8 cellular contexts compared by ENCODE assay signal in genomic region chr11:69048718-69049489, GRCh38. TPM values are rescaled to one million over a fixed set of nuclear protein-coding genes. Genes with fewer than 3 reads are reported as not detected.
DNase-seq lines count a peak whose midpoint lies in the region; ATAC-seq, FAIRE-seq and TF ChIP-seq lines count a peak whose summit lies in the region.

Gene TPCN2, plus strand, starts transcription at chr11:69048932. Its CDS starts 66 bp downstream, at chr11:69048998.

- CTCF ChIA-PET in AG04449 (lab: Yijun Ruan, JAX) = interaction anchor here (0.9 to 1.2 kb wide), 2 partner anchors 14 to 36 kb away, joined by 4 to 5 read pairs; partner anchors contain the start of gene MRGPRF

- DNase-seq in AG04449 (ENCODE audit: low read depth, low spot score) (peak; percentile 65), NCI-H2227 (lab: John Stamatoyannopoulos, UW; ENCODE audit: unreplicated experiment) (peak; percentile 98), WERI-Rb-1 (peak; percentile 96), breast epithelium (ENCODE audit: low spot score in 2 of 2) (peak; percentile 80 to 85), iPS-NIHi11 (ENCODE audit: low spot score) (peak; percentile 100), small intestine (peak; percentile 98)

- peak within 1 kb of the TSS; percentile 80 for H3K4me3 ChIP-seq in AG04449 (ENCODE audit: low read depth, low read length)
- H3K4me3 ChIP-seq in WERI-Rb-1 (ENCODE audit: low read depth, low read length) = peak within 1 kb of the TSS; percentile 79
- H3K4me3 ChIP-seq in breast epithelium = peak within 1 kb of the TSS; percentile 87 to 97 (median 94)
- H3K4me3 ChIP-seq in small intestine (ENCODE audit: low read depth in 1 of 2, low read length in 2 of 2) = peak within 1 kb of the TSS; percentile 96 to 97

- H3K27me3 ChIP-seq in WERI-Rb-1 (ENCODE audit: insufficient read depth, low read depth, severe bottlenecking) (no peaks in the 10 kb centered on the region), breast epithelium (no peaks in the 10 kb centered on the region), small intestine (ENCODE audit: control insufficient read depth in 2 of 2, insufficient read depth in 2 of 2, low read length in 2 of 2) (no peaks in the 10 kb centered on the region)

- H3K36me3 ChIP-seq in WERI-Rb-1 = no peaks in the 10 kb centered on the region
- no peaks in the 10 kb centered on the region for H3K36me3 ChIP-seq in breast epithelium
- H3K36me3 ChIP-seq in small intestine (ENCODE audit: control insufficient read depth in 2 of 2, insufficient read depth in 2 of 2, low read length in 2 of 2) = no peaks in the 10 kb centered on the region

- no peaks in the 10 kb centered on the region for H3K9me3 ChIP-seq in WERI-Rb-1 (ENCODE audit: severe bottlenecking)
- no peaks in the 10 kb centered on the region for H3K9me3 ChIP-seq in breast epithelium
- no peaks in the 10 kb centered on the region for H3K9me3 ChIP-seq in small intestine (ENCODE audit: control insufficient read depth, low read depth)

- peak; percentile 62 for ATAC-seq in GM18873 (IDR thresholded peaks at IDR 0.05; ENCODE audit: low FRiP score, unreplicated experiment)
- ATAC-seq in HG03139 (IDR thresholded peaks at IDR 0.05; ENCODE audit: unreplicated experiment) = peak; percentile 83

- POLR2A ChIA-PET in AG04449 (lab: Yijun Ruan, JAX) = interaction anchor here (0.6 to 1.0 kb wide), 3 partner anchors 8 to 38 kb away, joined by 3 to 4 read pairs (median 3); no protein-coding TSS in a partner anchor

- H3K4me1 ChIP-seq in breast epithelium = peaks cover 0 to 7% of the 10 kb centered on the region in 2 donors
- peaks cover 0 to 4% of the 10 kb centered on the region in 2 donors for H3K4me1 ChIP-seq in small intestine (ENCODE audit: control insufficient read depth in 2 of 2, insufficient read depth in 1 of 2, low read depth in 1 of 2, low read length in 1 of 2)

- 0 to 1% (median 0%) methylated on average over 47 to 76 of the region's 76 CpGs for WGBS in small intestine, 3 donors

- peak within 1 kb of the TSS; percentile 68 for H3K27ac ChIP-seq in WERI-Rb-1
- H3K27ac ChIP-seq in breast epithelium = peak within 1 kb of the TSS; percentile 83 to 89
- peak within 1 kb of the TSS; percentile 93 to 94 for H3K27ac ChIP-seq in small intestine (ENCODE audit: low read depth in 1 of 2, low read length in 1 of 2)

- intact Hi-C loops in breast epithelium (cut with DNase I; ENCODE audit: low total_unique reads) = no loop called here

- FAIRE-seq in small intestine (lab: Jason Lieb, UNC) = no peak

- TF ChIP-seq CTCF in AG04449 (IDR thresholded peaks at IDR 0.05; ENCODE audit: insufficient read depth, low read length, missing control alignments) (no peak), WERI-Rb-1 (IDR thresholded peaks at IDR 0.05; ENCODE audit: low read depth, low read length) (no peak), breast epithelium (IDR thresholded peaks at IDR 0.05) (no peak)

- no peak for TF ChIP-seq POLR2A in breast epithelium (IDR thresholded peaks at IDR 0.05)

RNA-seq across cellular contexts. Expression of gene TPCN2, which starts in this region (rescaled TPM):
- total RNA-seq in breast epithelium = 10 to 100 TPM; 13.0 to 18.0 (median 13.8) TPM
- 10 to 100 TPM; 11.1 to 13.6 (median 12.0) TPM for polyA plus RNA-seq in small intestine

Comparison
In these comparisons a context has a peak if more than half of its experiments do, and no peak if none do; other contexts are left out.
1. Peak in every context shown above with its lines: DNase-seq, ATAC-seq, H3K4me3 ChIP-seq and H3K27ac ChIP-seq.